Comparison of ENCODE assay signal across 13 cellular contexts in genomic region chr17:76687278-76688164, GRCh38. TPM values are rescaled to one million over a fixed set of nuclear protein-coding genes. Genes with fewer than 3 reads are reported as not detected.
DNase-seq lines count a peak whose midpoint lies in the region; FAIRE-seq and TF ChIP-seq lines count a peak whose summit lies in the region.
"Had no signal": no experiment of that assay in that cellular context is flagged by ENCODE, and none has a peak within 500 bp of the region (broad histone marks: within the 10 kb centered on the region; RNA-seq: fewer than 3 reads in every experiment).

No MANE protein-coding gene starts in this region.

- no peaks in the 10 kb centered on the region for H3K9me3 Mint-ChIP-seq in MCF 10A (ENCODE audit: unreplicated experiment)
- no peaks in the 10 kb centered on the region for H3K9me3 Mint-ChIP-seq in progenitor cell of endocrine pancreas (ENCODE audit: low read depth)
- no peaks in the 10 kb centered on the region for H3K9me3 Mint-ChIP-seq in endothelial cell (ENCODE audit: unreplicated experiment)
- H3K9me3 Mint-ChIP-seq: naive thymus-derived CD4-positive, alpha-beta T cell had no signal

- H3K27ac ChIP-seq in mammary epithelial cell (ENCODE audit: insufficient read depth, low read depth, low read length) (no peak overlapping the region), hepatocyte (peak overlapping the region; percentile 86)
- H3K27ac ChIP-seq: 22Rv1 had no signal

- H3K27ac Mint-ChIP-seq in MCF 10A (ENCODE audit: low read depth, unreplicated experiment) = peak overlapping the region; percentile 20
- peak overlapping the region; percentile 50 for H3K27ac Mint-ChIP-seq in progenitor cell of endocrine pancreas
- no peak overlapping the region for H3K27ac Mint-ChIP-seq in endothelial cell (ENCODE audit: unreplicated experiment)
- H3K27ac Mint-ChIP-seq: activated CD8-positive, alpha-beta T cell treated with anti-CD3 and anti-CD28 coated beads, Interleukin-2, amount 10 ng/mL, durations not matched to agents 7 days and 5 days; naive thymus-derived CD4-positive, alpha-beta T cell had no signal

- BruUV-seq in MCF 10A (replicated peaks; lab: Mats Ljungman, UMichigan) (no TSS peak), mammary epithelial cell (replicated peaks; lab: Mats Ljungman, UMichigan) (no TSS peak)

- no peak for TF ChIP-seq CTCF in MCF 10A (IDR thresholded peaks at IDR 0.05; ENCODE audit: unreplicated experiment)
- TF ChIP-seq CTCF in mammary epithelial cell (conservative IDR thresholded peaks at IDR 0.05 in 1 of 2, IDR thresholded peaks at IDR 0.05 in 1 of 2; ENCODE audit: extremely low read depth in 1 of 2, insufficient read depth in 1 of 2, low read depth in 1 of 2, low read length in 2 of 2) = no peak
- no peak for TF ChIP-seq CTCF in hepatocyte (IDR thresholded peaks at IDR 0.05; ENCODE audit: poor library complexity)
- TF ChIP-seq CTCF in progenitor cell of endocrine pancreas (IDR thresholded peaks at IDR 0.05; ENCODE audit: unreplicated experiment) = no peak
- no peak for TF ChIP-seq CTCF in endothelial cell (IDR thresholded peaks at IDR 0.05; ENCODE audit: unreplicated experiment)

- H3K9ac ChIP-seq in mammary epithelial cell (ENCODE audit: insufficient read depth, low read length) = no peak overlapping the region

- H3K4me3 ChIP-seq in mammary epithelial cell (replicated peaks in 1 of 3; ENCODE audit: insufficient read depth in 1 of 3, low read depth in 2 of 3, low read length in 3 of 3) (no peak overlapping the region), hepatocyte (no peak overlapping the region)

- H3K4me3 Mint-ChIP-seq in MCF 10A (ENCODE audit: unreplicated experiment) = no peak overlapping the region
- H3K4me3 Mint-ChIP-seq in progenitor cell of endocrine pancreas (ENCODE audit: low read depth) = no peak overlapping the region
- no peak overlapping the region for H3K4me3 Mint-ChIP-seq in endothelial cell (ENCODE audit: unreplicated experiment)
- H3K4me3 Mint-ChIP-seq: activated CD8-positive, alpha-beta T cell treated with anti-CD3 and anti-CD28 coated beads, Interleukin-2, amount 10 ng/mL, durations not matched to agents 7 days and 5 days; naive thymus-derived CD4-positive, alpha-beta T cell had no signal

- CTCF ChIA-PET in MCF 10A (lab: Yijun Ruan, JAX) = interaction anchor here (0.6 to 1.4 kb wide), 2 partner anchors 27 to 72 kb away, joined by 3 read pairs; no protein-coding TSS in a partner anchor
- CTCF ChIA-PET in mammary epithelial cell (lab: Charles Lee; ENCODE audit: low non-redundant PET) = no interaction called here

- H3K4me2 ChIP-seq in mammary epithelial cell (ENCODE audit: insufficient read depth, low read depth, low read length) = no peak overlapping the region
- H3K4me2 ChIP-seq in hepatocyte = peak overlapping the region; percentile 58

- H3K27me3 ChIP-seq in mammary epithelial cell (ENCODE audit: insufficient read depth, low read length) (no peaks in the 10 kb centered on the region), hepatocyte (no peaks in the 10 kb centered on the region)

- in situ Hi-C loops in mammary epithelial cell (cut with MboI; ENCODE audit: low sequenced_read_pairs in 2 of 2) = no loop called here

- no peak overlapping the region for H2AFZ ChIP-seq in mammary epithelial cell (ENCODE audit: low read depth, low read length)
- no peak overlapping the region for H2AFZ ChIP-seq in hepatocyte

- intact Hi-C loops in MCF 10A (cut with micrococcal nuclease) = no loop called here
- intact Hi-C loops in mammary epithelial cell (cut with micrococcal nuclease) = loop anchor here (2.0 kb wide), 1 partner anchor 21 kb away; no protein-coding TSS in a partner anchor

- H3K4me1 ChIP-seq in mammary epithelial cell (ENCODE audit: insufficient read depth, low read length) (no peaks in the 10 kb centered on the region), hepatocyte (ENCODE audit: insufficient read depth) (peaks cover 27% of the 10 kb centered on the region)

- POLR2A ChIA-PET in MCF 10A (lab: Yijun Ruan, JAX) = interaction anchor here (0.9 kb wide), 1 partner anchor 16 kb away, joined by 3 read pairs; no protein-coding TSS in a partner anchor

- no peaks in the 10 kb centered on the region for H4K20me1 ChIP-seq in mammary epithelial cell (ENCODE audit: insufficient read depth, low read length)
- no peaks in the 10 kb centered on the region for H4K20me1 ChIP-seq in hepatocyte (ENCODE audit: insufficient read depth, poor library complexity, severe bottlenecking)

- no peak for FAIRE-seq in urothelium cell line (lab: Jason Lieb, UNC)
- FAIRE-seq: frontal cortex had no signal

- H3K4me1 Mint-ChIP-seq in MCF 10A (ENCODE audit: insufficient read depth, unreplicated experiment) (peaks cover 8% of the 10 kb centered on the region), progenitor cell of endocrine pancreas (ENCODE audit: low read depth) (peaks cover 18% of the 10 kb centered on the region), endothelial cell (ENCODE audit: unreplicated experiment) (peaks cover 4% of the 10 kb centered on the region)
- H3K4me1 Mint-ChIP-seq: naive thymus-derived CD4-positive, alpha-beta T cell had no signal

- H3K9me3 ChIP-seq in mammary epithelial cell (replicated peaks; ENCODE audit: insufficient read depth, low read length) = no peaks in the 10 kb centered on the region
- H3K9me3 ChIP-seq in hepatocyte (ENCODE audit: low read depth) = no peaks in the 10 kb centered on the region

- H3K36me3 Mint-ChIP-seq in MCF 10A (ENCODE audit: insufficient read depth, unreplicated experiment) = peaks cover 6% of the 10 kb centered on the region
- peaks cover 7% of the 10 kb centered on the region for H3K36me3 Mint-ChIP-seq in progenitor cell of endocrine pancreas (ENCODE audit: insufficient read depth)
- no peaks in the 10 kb centered on the region for H3K36me3 Mint-ChIP-seq in endothelial cell (ENCODE audit: low read depth, unreplicated experiment)
- H3K36me3 Mint-ChIP-seq: naive thymus-derived CD4-positive, alpha-beta T cell had no signal

- DNase-seq in MCF 10A (ENCODE audit: unreplicated experiment) (no peak), mammary epithelial cell (no peak), hepatocyte (ENCODE audit: low spot score) (no peak), progenitor cell of endocrine pancreas (ENCODE audit: low spot score, unreplicated experiment) (no peak), endothelial cell (ENCODE audit: low spot score) (no peak), cerebellum (ENCODE audit: low spot score) (no peak), urothelium cell line (ENCODE audit: low spot score) (no peak), middle frontal gyrus (ENCODE audit: extremely low spot score, low spot score) (no peak)
- DNase-seq: activated CD8-positive, alpha-beta T cell treated with anti-CD3 and anti-CD28 coated beads, Interleukin-2, amount 10 ng/mL, durations not matched to agents 7 days and 5 days; naive thymus-derived CD4-positive, alpha-beta T cell; NCI-H2171 had no signal

- WGBS in mammary epithelial cell (ENCODE audit: low coverage, missing lambda C conversion rate) = 56% methylated on average over 14 of the region's 26 CpGs
- 77% methylated on average over 24 of the region's 26 CpGs for WGBS in hepatocyte (ENCODE audit: low lambda C conversion rate, missing lambda C conversion rate)

- H3K27me3 Mint-ChIP-seq in MCF 10A (ENCODE audit: insufficient read depth, unreplicated experiment) (peaks cover 9% of the 10 kb centered on the region), progenitor cell of endocrine pancreas (no peaks in the 10 kb centered on the region), endothelial cell (ENCODE audit: unreplicated experiment) (peaks cover 5% of the 10 kb centered on the region)

- H3K79me2 ChIP-seq in mammary epithelial cell (ENCODE audit: insufficient read depth, low read length) (peaks cover 7% of the 10 kb centered on the region), hepatocyte (peaks cover 22% of the 10 kb centered on the region)

- dilution Hi-C loops in mammary epithelial cell (cut with HindIII; ENCODE audit: low sequenced_read_pairs) = no loop called here

- no peaks in the 10 kb centered on the region for H3K9me2 ChIP-seq in hepatocyte (replicated peaks; ENCODE audit: insufficient read depth)

- H3K36me3 ChIP-seq in mammary epithelial cell (ENCODE audit: insufficient read depth, low read length) (no peaks in the 10 kb centered on the region), hepatocyte (replicated peaks; ENCODE audit: insufficient read depth, low read depth) (no peaks in the 10 kb centered on the region)

RNA-seq across cellular contexts. Expression of gene MXRA7, which starts 23.2 kb away (rescaled TPM):
- 33.6 and 35.1 TPM in 2 replicates for total RNA-seq in MCF 10A (2022)
- total RNA-seq in mammary epithelial cell = 100 to 1,000 TPM; 116 to 183 TPM
- polyA plus RNA-seq in mammary epithelial cell = 59.5 TPM
- polyA minus RNA-seq in mammary epithelial cell = 144 TPM
- 101 and 102 TPM in 2 replicates for total RNA-seq in hepatocyte
- 117 and 138 TPM in 2 replicates for polyA plus RNA-seq in hepatocyte
- total RNA-seq in progenitor cell of endocrine pancreas = 93.3 and 94.9 TPM in 2 replicates
- total RNA-seq in endothelial cell (ENCODE audit: unreplicated experiment) = 51.6 TPM
- total RNA-seq in cerebellum = 56.8 TPM

RNA-seq across cellular contexts. Expression of gene JMJD6, which starts 38.9 kb away (rescaled TPM):
- total RNA-seq in MCF 10A (2022) = 29.4 and 45.8 TPM in 2 replicates
- total RNA-seq in mammary epithelial cell = 10 to 100 TPM; 10.3 to 22.2 TPM
- 14.4 TPM for polyA plus RNA-seq in mammary epithelial cell
- 25.0 TPM for polyA minus RNA-seq in mammary epithelial cell
- total RNA-seq in hepatocyte = 19.3 and 19.5 TPM in 2 replicates
- polyA plus RNA-seq in hepatocyte = 34.5 and 44.8 TPM in 2 replicates
- total RNA-seq in progenitor cell of endocrine pancreas = 24.1 and 25.6 TPM in 2 replicates
- total RNA-seq in endothelial cell (ENCODE audit: unreplicated experiment) = 25.6 TPM
- 20.1 TPM for total RNA-seq in cerebellum

RNA-seq across cellular contexts. Expression of gene METTL23, which starts 39.1 kb away (rescaled TPM):
- total RNA-seq in MCF 10A (2022) (35.1 and 37.1 TPM in 2 replicates), mammary epithelial cell (10 to 100 TPM; 18.2 to 27.7 TPM), hepatocyte (36.6 and 36.8 TPM in 2 replicates), progenitor cell of endocrine pancreas (28.2 TPM in 2 replicates), endothelial cell (ENCODE audit: unreplicated experiment) (30.5 TPM), cerebellum (11.1 TPM)
- polyA plus RNA-seq in mammary epithelial cell (38.3 TPM), hepatocyte (48.0 and 56.5 TPM in 2 replicates)
- 19.5 TPM for polyA minus RNA-seq in mammary epithelial cell

RNA-seq across cellular contexts. Expression of gene ST6GALNAC1, which starts 44.0 kb away (rescaled TPM):
- total RNA-seq in MCF 10A (2022) (not detected in 2 replicates), mammary epithelial cell (not detected), hepatocyte (17.7 and 29.6 TPM in 2 replicates), progenitor cell of endocrine pancreas (6.6 and 8.4 TPM in 2 replicates), endothelial cell (ENCODE audit: unreplicated experiment) (0.77 TPM), cerebellum (0.36 TPM)
- polyA plus RNA-seq in mammary epithelial cell (not detected), hepatocyte (27.6 and 31.6 TPM in 2 replicates)
- not detected for polyA minus RNA-seq in mammary epithelial cell
- total RNA-seq: activated CD8-positive, alpha-beta T cell treated with anti-CD3 and anti-CD28 coated beads, Interleukin-2, amount 10 ng/mL, durations not matched to agents 7 days and 5 days had no signal

RNA-seq across cellular contexts. Expression of gene SRSF2, which starts 49.6 kb away (rescaled TPM):
- total RNA-seq in MCF 10A (2022) = 161 and 168 TPM in 2 replicates
- 100 to 1,000 TPM; 110 to 196 TPM for total RNA-seq in mammary epithelial cell
- 221 TPM for polyA plus RNA-seq in mammary epithelial cell
- 226 TPM for polyA minus RNA-seq in mammary epithelial cell
- 152 and 157 TPM in 2 replicates for total RNA-seq in hepatocyte
- polyA plus RNA-seq in hepatocyte = 152 and 173 TPM in 2 replicates
- total RNA-seq in progenitor cell of endocrine pancreas = 265 and 276 TPM in 2 replicates
- 215 TPM for total RNA-seq in endothelial cell (ENCODE audit: unreplicated experiment)
- total RNA-seq in cerebellum = 114 TPM
